Comparison of ENCODE assay signal across 1 cellular context in genomic region chr3:50436063-50436674, GRCh38.
TF ChIP-seq lines count a peak whose summit lies in the region.

No MANE protein-coding gene starts in this region.

TF ChIP-seq in HCT116, 20 proteins besides CTCF, POLR2A, EP300 and RAD21 (continued from another document):
- TF ChIP-seq ZBTB33 (IDR thresholded peaks at IDR 0.05; ENCODE audit: extremely low read depth, insufficient replicate concordance, low read length), result no peak
- TF ChIP-seq EZH2phosphoT487 (IDR thresholded peaks at IDR 0.05; ENCODE audit: borderline replicate concordance), result no peak
- TF ChIP-seq ZNF274 (IDR thresholded peaks at IDR 0.05; ENCODE audit: low read depth, low read length), result no peak
- TF ChIP-seq ELF1 (IDR thresholded peaks at IDR 0.05; ENCODE audit: borderline replicate concordance, low read depth), result no peak
- TF ChIP-seq SIN3A (IDR thresholded peaks at IDR 0.05; ENCODE audit: low read depth), result no peak
- no peak for TF ChIP-seq EGR1 (IDR thresholded peaks at IDR 0.05; ENCODE audit: low read depth)
